In the genomic region with DNA sequence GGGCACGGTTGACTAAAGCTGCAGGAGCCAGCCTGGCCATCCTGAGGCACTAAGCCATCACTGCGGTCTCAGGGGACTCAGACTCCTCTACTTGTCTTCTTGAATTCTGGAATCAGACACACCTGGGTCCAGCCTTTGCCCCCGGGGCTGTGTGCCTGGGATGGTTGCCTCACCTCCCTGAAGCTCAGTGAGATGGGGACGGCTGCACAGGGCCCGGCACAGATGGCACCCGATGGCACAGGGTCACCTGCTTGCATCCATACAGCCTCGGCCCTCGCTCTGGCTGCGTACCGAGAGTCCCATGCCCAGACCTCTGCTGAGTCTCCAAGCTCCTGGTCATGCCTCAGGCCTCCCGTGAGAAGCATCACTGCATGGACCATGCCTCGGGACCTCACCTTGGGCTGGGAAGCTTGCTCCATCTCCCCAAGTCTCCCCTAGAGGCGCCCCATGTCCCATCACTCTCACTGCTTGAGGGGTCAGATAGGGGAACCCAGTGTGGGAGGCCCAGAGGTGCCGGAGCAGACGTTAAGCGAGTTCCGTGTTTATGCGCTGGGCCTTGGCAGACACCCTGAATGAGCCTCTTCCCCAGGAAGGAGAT, we compare ENCODE assay signal across 9 cellular contexts.
DNase-seq lines count a peak whose midpoint lies in the region; ATAC-seq and TF ChIP-seq lines count a peak whose summit lies in the region.
"Had no signal": no experiment of that assay in that cellular context is flagged by ENCODE, and none has a peak within 500 bp of the region (broad histone marks: within the 10 kb centered on the region; RNA-seq: fewer than 3 reads in every experiment).

No MANE protein-coding gene starts in this region.

- H3K4me3 ChIP-seq in DOHH2 (ENCODE audit: low read length), result peak overlapping the region; percentile 91
- peak overlapping the region; percentile 87 for H3K4me3 ChIP-seq in OCI-LY1 (ENCODE audit: low read depth, low read length, poor library complexity, severe bottlenecking)
- H3K4me3 ChIP-seq in colonic mucosa, result no peak overlapping the region
- peak overlapping the region; percentile 14 for H3K4me3 ChIP-seq in rectal smooth muscle tissue (ENCODE audit: low read length)
- H3K4me3 ChIP-seq: lung had no signal

- H3K27me3 ChIP-seq in DOHH2 (ENCODE audit: control insufficient read depth, low read length), result no peaks in the 10 kb centered on the region
- H3K27me3 ChIP-seq in OCI-LY1 (ENCODE audit: insufficient read depth, low read length), result no peaks in the 10 kb centered on the region
- no peaks in the 10 kb centered on the region for H3K27me3 ChIP-seq in colonic mucosa
- H3K27me3 ChIP-seq in rectal smooth muscle tissue (ENCODE audit: control insufficient read depth, insufficient read depth, low read length), result no peaks in the 10 kb centered on the region

- peak overlapping the region; percentile 100 for H3K27ac ChIP-seq in DOHH2 (ENCODE audit: low read depth, low read length)
- peak overlapping the region; percentile 99 for H3K27ac ChIP-seq in OCI-LY1 (ENCODE audit: low read depth, low read length, poor library complexity, severe bottlenecking)
- peak overlapping the region; percentile 10 for H3K27ac ChIP-seq in colonic mucosa
- no peak overlapping the region for H3K27ac ChIP-seq in rectal smooth muscle tissue (ENCODE audit: low read depth, low read length)

- H3K9ac ChIP-seq in OCI-LY1 (ENCODE audit: low read length), result peak overlapping the region; percentile 97
- peak overlapping the region; percentile 7 to 16 for H3K9ac ChIP-seq in colonic mucosa (ENCODE audit: low read depth in 2 of 2, low read length in 2 of 2)
- no peak overlapping the region for H3K9ac ChIP-seq in rectal smooth muscle tissue (ENCODE audit: low read length)

- no peak for DNase-seq in colonic mucosa
- no peak for DNase-seq in GM19240 (ENCODE audit: insufficient read length, low spot score)
- DNase-seq in midbrain (lab: John Stamatoyannopoulos, UW), result no peak
- DNase-seq in activated CD4-positive, CD25-positive, alpha-beta regulatory T cell (lab: John Stamatoyannopoulos, UW), result no peak

- H2AFZ ChIP-seq in OCI-LY1 (ENCODE audit: low read length), result no peak overlapping the region

- H3K9me2 ChIP-seq in DOHH2 (replicated peaks; ENCODE audit: control insufficient read depth, low read length) (no peaks in the 10 kb centered on the region), OCI-LY1 (ENCODE audit: low read depth, low read length) (no peaks in the 10 kb centered on the region)

- peak overlapping the region; percentile 97 for H3K4me2 ChIP-seq in DOHH2 (ENCODE audit: low read length)
- peak overlapping the region; percentile 98 for H3K4me2 ChIP-seq in OCI-LY1 (ENCODE audit: low read length)

- H3K9me3 ChIP-seq in DOHH2 (ENCODE audit: control insufficient read depth, insufficient read depth, low read length), result no peaks in the 10 kb centered on the region
- no peaks in the 10 kb centered on the region for H3K9me3 ChIP-seq in OCI-LY1 (ENCODE audit: low read length)
- H3K9me3 ChIP-seq in colonic mucosa, result no peaks in the 10 kb centered on the region

- no peak for ATAC-seq in GM21390 (IDR thresholded peaks at IDR 0.05; ENCODE audit: unreplicated experiment)

- no peaks in the 10 kb centered on the region; the same call in 1 of the 2 replicates for H4K20me1 ChIP-seq in DOHH2 (ENCODE audit: control insufficient read depth, insufficient read depth, low read depth, low read length)
- H4K20me1 ChIP-seq in OCI-LY1 (ENCODE audit: insufficient read depth, low read length), result no peaks in the 10 kb centered on the region

- H3K79me2 ChIP-seq in DOHH2 (ENCODE audit: control insufficient read depth, low read length), result peaks cover 99% of the 10 kb centered on the region
- H3K79me2 ChIP-seq in OCI-LY1 (ENCODE audit: insufficient read depth, low read length), result peaks cover 84% of the 10 kb centered on the region

- peaks cover 89% of the 10 kb centered on the region for H3K4me1 ChIP-seq in DOHH2 (ENCODE audit: control insufficient read depth, low read length)
- H3K4me1 ChIP-seq in OCI-LY1 (ENCODE audit: insufficient read depth, low read length, severe bottlenecking), result peaks cover 90% of the 10 kb centered on the region
- peaks cover 31% of the 10 kb centered on the region for H3K4me1 ChIP-seq in colonic mucosa
- H3K4me1 ChIP-seq in rectal smooth muscle tissue (ENCODE audit: control insufficient read depth, insufficient read depth, low read length), result peaks cover 7% of the 10 kb centered on the region

- H3F3A ChIP-seq in DOHH2 (ENCODE audit: control insufficient read depth, insufficient read depth), result peaks cover 64% of the 10 kb centered on the region
- H3F3A ChIP-seq in OCI-LY1 (ENCODE audit: insufficient read depth, low read length), result no peaks in the 10 kb centered on the region

- H3K36me3 ChIP-seq in DOHH2 (ENCODE audit: control insufficient read depth, low read length), result peaks cover 91% of the 10 kb centered on the region
- peaks cover 70% of the 10 kb centered on the region; the same call in 1 of the 2 replicates for H3K36me3 ChIP-seq in OCI-LY1 (ENCODE audit: insufficient read depth, low read length)
- no peaks in the 10 kb centered on the region for H3K36me3 ChIP-seq in colonic mucosa
- peaks cover 3% of the 10 kb centered on the region for H3K36me3 ChIP-seq in rectal smooth muscle tissue (ENCODE audit: control insufficient read depth, insufficient read depth, low read length)

- intact Hi-C loops in colonic mucosa (cut with DNase I), result no loop called here

- TF ChIP-seq CTCF in DOHH2 (IDR thresholded peaks at IDR 0.05; ENCODE audit: low read depth, low read length, poor library complexity, severe bottlenecking), result peak; percentile 51
- TF ChIP-seq CTCF in OCI-LY1 (IDR thresholded peaks at IDR 0.05; ENCODE audit: low read length), result no peak; the same call in 1 of the 2 replicates
- no peak for TF ChIP-seq CTCF in colonic mucosa (IDR thresholded peaks at IDR 0.05)
